Comparison of ENCODE assay signal across 20 cellular contexts in the genomic region with DNA sequence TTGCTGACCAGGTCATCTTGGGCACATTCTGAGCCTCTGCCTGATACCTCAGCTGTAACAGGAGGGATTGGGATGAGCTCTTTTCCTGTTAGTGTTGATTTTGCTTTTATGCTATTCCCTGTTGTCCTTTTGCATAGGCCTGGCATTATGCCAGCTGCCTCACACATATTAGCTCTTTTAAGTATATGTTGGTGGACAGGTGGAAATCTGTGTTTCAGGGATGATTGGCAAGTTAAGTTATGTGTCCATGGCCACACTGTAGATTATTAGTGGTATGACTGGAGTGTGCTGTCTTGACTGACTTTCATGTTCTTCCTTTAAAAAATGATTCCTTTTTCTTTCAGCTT. TPM values are rescaled to one million over a fixed set of nuclear protein-coding genes. Genes with fewer than 3 reads are reported as not detected.
A peak's percentile ranks its signal among the peaks of the same experiment; 100 is the strongest.
DNase-seq lines count a peak whose midpoint lies in the region; ATAC-seq and TF ChIP-seq lines count a peak whose summit lies in the region.
"Had no signal": no experiment of that assay in that cellular context is flagged by ENCODE, and none has a peak within 500 bp of the region (broad histone marks: within the 10 kb centered on the region; RNA-seq: fewer than 3 reads in every experiment).

No MANE protein-coding gene starts in this region.

- DNase-seq in NCI-H345 (lab: John Stamatoyannopoulos, UW) (peak; percentile 4), NCI-H345 treated with DMSO at 0.1 percent for 48 hours (lab: John Stamatoyannopoulos, UW; ENCODE audit: unreplicated experiment) (no peak), COR-L47 (lab: John Stamatoyannopoulos, UW) (peak; percentile 15), NCI-H2227 (lab: John Stamatoyannopoulos, UW; ENCODE audit: unreplicated experiment) (peak; percentile 59), anterior cingulate cortex (lab: John Stamatoyannopoulos, UW) (no peak), dermis blood vessel endothelial cell (no peak)
- DNase-seq: CD8-positive, alpha-beta T cell; DMS79 treated with DMSO at 0.1 percent for 48 hours; H7; Karpas-422; MG63; NCI-H1092; NCI-H1694; NCI-H774; PC-3; RPMI8226; SHP77 treated with DMSO at 0.1 percent for 48 hours; SK-N-SH had no signal

- H3K27ac Mint-ChIP-seq in brain, result peak overlapping the region; percentile 6 to 90 (median 77)
- H3K27ac Mint-ChIP-seq: CD8-positive, alpha-beta T cell had no signal

- no peak overlapping the region for H3K4me3 Mint-ChIP-seq in brain
- H3K4me3 Mint-ChIP-seq: CD8-positive, alpha-beta T cell had no signal

- no peak for TF ChIP-seq CTCF in brain (conservative IDR thresholded peaks at IDR 0.05)

- no peak for ATAC-seq in HG03354 (IDR thresholded peaks at IDR 0.05; ENCODE audit: poor library complexity, severe bottlenecking, unreplicated experiment)
- ATAC-seq: PC-3 had no signal

- no peaks in the 10 kb centered on the region for H3K9me3 Mint-ChIP-seq in brain
- H3K9me3 Mint-ChIP-seq: CD8-positive, alpha-beta T cell had no signal

- H3K4me1 Mint-ChIP-seq in brain, result peaks cover 28% of the 10 kb centered on the region

- H3K36me3 Mint-ChIP-seq in brain, result peaks cover 51% of the 10 kb centered on the region

- peaks cover 2% of the 10 kb centered on the region for H3K27me3 Mint-ChIP-seq in brain

RNA-seq across cellular contexts. Expression of a gene that starts 28.9 kb away (rescaled TPM):
- 72.8 TPM for polyA plus RNA-seq in brain (ENCODE audit: insufficient read depth, low read depth, low replicate concordance)
- total RNA-seq in dermis blood vessel endothelial cell, result 66.0 and 102 TPM in 2 replicates

RNA-seq across cellular contexts. Expression of a gene that starts 44.1 kb away (rescaled TPM):
- 16.8 TPM for polyA plus RNA-seq in brain (ENCODE audit: insufficient read depth, low read depth, low replicate concordance)
- total RNA-seq in dermis blood vessel endothelial cell, result 90.0 and 95.8 TPM in 2 replicates

Comparison
In these comparisons a context has a peak if more than half of its experiments do, and no peak if none do; other contexts are left out.
1. DNase-seq: peak in NCI-H345 (single experiment), COR-L47 (single experiment) and NCI-H2227 (single experiment); none in NCI-H345 treated with DMSO at 0.1 percent for 48 hours (single experiment), anterior cingulate cortex (0 of 58) and dermis blood vessel endothelial cell (single experiment).